Comparison of ENCODE assay signal across 1 cellular context in the genomic region with DNA sequence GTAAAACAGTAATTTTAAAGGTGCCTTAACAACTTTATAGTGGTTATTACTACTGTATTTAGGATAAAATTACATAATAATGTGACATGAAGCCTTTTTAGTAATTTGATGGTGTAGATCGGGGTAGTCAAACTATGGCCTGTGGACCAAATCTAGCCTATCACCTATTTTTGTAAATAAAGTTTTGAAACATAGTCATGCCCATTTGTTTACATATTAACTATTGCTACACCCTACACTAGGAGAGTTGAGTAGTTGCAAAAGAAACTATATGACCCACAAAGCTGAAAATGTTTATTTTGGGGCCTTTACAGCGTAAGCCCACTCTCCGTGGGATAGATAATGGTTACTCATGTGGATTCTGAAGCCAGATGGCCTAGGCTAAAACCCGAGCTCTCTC.
A peak's percentile ranks its signal among the peaks of the same experiment; 100 is the strongest.
TF ChIP-seq lines count a peak whose summit lies in the region.

No MANE protein-coding gene starts in this region.

TF ChIP-seq in liver, 16 proteins besides CTCF, POLR2A, EP300 and RAD21 (continued from another document):
- TF ChIP-seq NR2F2 (IDR thresholded peaks at IDR 0.05), result no peak
- peak; percentile 10 for TF ChIP-seq FOXA1 (IDR thresholded peaks at IDR 0.05)
- no peak for TF ChIP-seq GABPA (IDR thresholded peaks at IDR 0.05 in 1 of 2, conservative IDR thresholded peaks at IDR 0.05 in 1 of 2)
- peak; percentile 47 to 67 for TF ChIP-seq RXRA (IDR thresholded peaks at IDR 0.05)
- peak in 1 of 2 donors; percentile 50 for TF ChIP-seq HNF4A (conservative IDR thresholded peaks at IDR 0.05)
- peak; percentile 33 for TF ChIP-seq FOXA2 (IDR thresholded peaks at IDR 0.05)
- peak; percentile 33 for TF ChIP-seq SP1 (IDR thresholded peaks at IDR 0.05)
- TF ChIP-seq, protein P1, sequence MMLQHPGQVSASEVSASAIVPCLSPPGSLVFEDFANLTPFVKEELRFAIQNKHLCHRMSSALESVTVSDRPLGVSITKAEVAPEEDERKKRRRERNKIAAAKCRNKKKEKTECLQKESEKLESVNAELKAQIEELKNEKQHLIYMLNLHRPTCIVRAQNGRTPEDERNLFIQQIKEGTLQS (IDR thresholded peaks at IDR 0.05), result no peak
